In the genomic region with DNA sequence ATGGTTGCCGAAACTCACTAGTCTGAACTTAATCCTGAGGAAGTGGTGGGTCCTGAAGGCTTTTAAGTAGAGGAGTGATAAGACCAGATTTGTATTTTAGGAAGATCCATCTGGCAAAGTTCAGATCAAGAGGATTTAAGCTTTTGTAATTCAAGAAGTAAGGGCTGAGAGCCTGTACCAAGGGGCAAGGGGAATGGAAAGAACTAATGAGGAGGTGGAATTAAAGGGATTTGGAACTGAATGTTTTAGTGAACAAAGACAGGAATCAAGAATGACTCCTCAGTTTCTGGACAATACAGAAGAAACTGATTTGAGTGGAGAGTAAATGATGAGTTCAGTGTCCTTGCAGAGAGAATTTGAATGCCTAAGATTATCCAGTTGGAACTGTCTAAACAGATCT, we compare ENCODE assay signal across 23 cellular contexts.
"Had no signal": no experiment of that assay in that cellular context is flagged by ENCODE, and none has a peak within 500 bp of the region (broad histone marks: within the 10 kb centered on the region; RNA-seq: fewer than 3 reads in every experiment).

No MANE protein-coding gene starts in this region.

- H3K9ac ChIP-seq: parathyroid adenoma had no signal

- H3K27me3 ChIP-seq: esophagus muscularis mucosa, foreskin keratinocyte, gastroesophageal sphincter, heart left ventricle, hepatocyte, left lung, neutrophil, right atrium auricular region, testis, tibial artery, upper lobe of left lung had no signal

- H2AFZ ChIP-seq: hepatocyte, parathyroid adenoma had no signal

- H3K27ac ChIP-seq: coronary artery, esophagus muscularis mucosa, foreskin keratinocyte, gastroesophageal sphincter, heart left ventricle, hepatocyte, left lung, neutrophil, parathyroid adenoma, right atrium auricular region, testis, tibial artery, upper lobe of left lung had no signal

- H3K4me3 ChIP-seq: coronary artery, esophagus muscularis mucosa, gastroesophageal sphincter, heart left ventricle, hepatocyte, left lung, right atrium auricular region, testis, tibial artery, upper lobe of left lung had no signal

- H3K36me3 ChIP-seq: esophagus muscularis mucosa, gastroesophageal sphincter, heart left ventricle, left lung, neutrophil, right atrium auricular region, tibial artery, upper lobe of left lung had no signal

- H3K4me2 ChIP-seq: hepatocyte had no signal

- H3K9me3 ChIP-seq: neutrophil, testis had no signal

- DNase-seq: dermis blood vessel endothelial cell; effector memory CD4-positive, alpha-beta T cell; foreskin keratinocyte; heart left ventricle; left cardiac atrium; left lung; mesendoderm; midbrain; naive thymus-derived CD4-positive, alpha-beta T cell; stimulated activated CD4-positive, alpha-beta T cell treated with anti-CD3 and anti-CD28 coated beads, Interleukin-2, amount 100 ng/mL, for 24 hours; stimulated activated CD4-positive, alpha-beta T cell treated with anti-CD3 and anti-CD28 coated beads, Interleukin-4, amount 100 ng/mL, for 4 hours; stimulated activated naive CD8-positive, alpha-beta T cell treated with anti-CD3 and anti-CD28 coated beads, Interleukin-15, Interleukin-2, amounts not matched to agents 100 U/mL and 50 U/mL, for 24 hours; substantia nigra; testis; tibial artery; upper lobe of left lung had no signal

- H3K4me1 ChIP-seq: esophagus muscularis mucosa, foreskin keratinocyte, gastroesophageal sphincter, heart left ventricle, left lung, parathyroid adenoma, right atrium auricular region, testis, tibial artery, upper lobe of left lung had no signal
